ENCODE assay signal across 9 cellular contexts in genomic region chr2:30217644-30218361, GRCh38. TPM values are rescaled to one million over a fixed set of nuclear protein-coding genes. Genes with fewer than 3 reads are reported as not detected.
DNase-seq lines count a peak whose midpoint lies in the region; ATAC-seq and TF ChIP-seq lines count a peak whose summit lies in the region.
"Had no signal": no experiment of that assay in that cellular context is flagged by ENCODE, and none has a peak within 500 bp of the region (broad histone marks: within the 10 kb centered on the region; RNA-seq: fewer than 3 reads in every experiment).

No MANE protein-coding gene starts in this region.

- no peaks in the 10 kb centered on the region for H3K36me3 ChIP-seq in tibial artery

- peaks cover 43% of the 10 kb centered on the region for H3K4me1 Mint-ChIP-seq in activated CD4-positive, alpha-beta T cell treated with anti-CD3 and anti-CD28 coated beads for 36 hours

- H3K9me3 Mint-ChIP-seq in activated CD4-positive, alpha-beta T cell treated with anti-CD3 and anti-CD28 coated beads for 36 hours (ENCODE audit: low read depth): no peaks in the 10 kb centered on the region

- peaks cover 0 to 27% (median 16%) of the 10 kb centered on the region in 4 donors for H3K4me1 ChIP-seq in tibial artery

- no peak for DNase-seq in activated CD4-positive, alpha-beta T cell treated with anti-CD3 and anti-CD28 coated beads for 36 hours
- no peak for DNase-seq in activated CD4-positive, alpha-beta T cell treated with anti-CD3 and anti-CD28 coated beads, Interleukin-2, amount 50 U/mL, for 4 hours
- DNase-seq in NCI-H748 (lab: John Stamatoyannopoulos, UW; ENCODE audit: unreplicated experiment): peak; percentile 94
- DNase-seq in iPS-NIHi11 (ENCODE audit: low spot score): peak; percentile 33
- peak in 1 of 2 donors; percentile 89 for DNase-seq in tibial artery
- no peak for DNase-seq in RWPE1 (ENCODE audit: low spot score)
- DNase-seq: stimulated activated CD4-positive, alpha-beta T cell treated with anti-CD3 and anti-CD28 coated beads, Interleukin-2, amount 100 ng/mL, for 48 hours had no signal

- CTCF ChIA-PET in activated CD4-positive, alpha-beta T cell treated with anti-CD3 and anti-CD28 coated beads for 36 hours (lab: Charles Lee): interaction anchor here (0.7 to 3.0 kb wide), 4 partner anchors 9 to 53 kb away, joined by 3 to 11 read pairs (median 4); no protein-coding TSS in a partner anchor
- CTCF ChIA-PET in RWPE1 (lab: Yijun Ruan, JAX): interaction anchor here (0.5 kb wide), 1 partner anchor 33 kb away, joined by 4 read pairs; no protein-coding TSS in a partner anchor

- H3K4me3 Mint-ChIP-seq in activated CD4-positive, alpha-beta T cell treated with anti-CD3 and anti-CD28 coated beads for 36 hours: no peak overlapping the region

- intact Hi-C loops in activated CD4-positive, alpha-beta T cell treated with anti-CD3 and anti-CD28 coated beads for 36 hours (cut with DNase I, micrococcal nuclease): loop anchor here in 1 of 2 experiments (5.0 kb wide), 1 partner anchor 51 kb away; no protein-coding TSS in a partner anchor
- intact Hi-C loops in tibial artery (cut with DNase I; ENCODE audit: low total_unique reads): no loop called here

- H3K9me3 ChIP-seq in tibial artery: no peaks in the 10 kb centered on the region

- no peak overlapping the region for H3K4me3 ChIP-seq in tibial artery

- peaks cover 2% of the 10 kb centered on the region for H3K36me3 Mint-ChIP-seq in activated CD4-positive, alpha-beta T cell treated with anti-CD3 and anti-CD28 coated beads for 36 hours (ENCODE audit: low read depth)

- H3K27ac ChIP-seq in tibial artery: peak overlapping the region; percentile 60 to 65
- no peak overlapping the region for H3K27ac ChIP-seq in RWPE1

- POLR2A ChIA-PET in activated CD4-positive, alpha-beta T cell treated with anti-CD3 and anti-CD28 coated beads for 36 hours (lab: Charles Lee): interaction anchor here (1.0 to 2.0 kb wide), 2 partner anchors 9 to 78 kb away, joined by 3 to 9 read pairs; no protein-coding TSS in a partner anchor
- POLR2A ChIA-PET in RWPE1 (lab: Yijun Ruan, JAX; ENCODE audit: low non-redundant PET): no interaction called here

- no peak overlapping the region for H3K27ac Mint-ChIP-seq in activated CD4-positive, alpha-beta T cell treated with anti-CD3 and anti-CD28 coated beads for 36 hours

- H3K27me3 Mint-ChIP-seq in activated CD4-positive, alpha-beta T cell treated with anti-CD3 and anti-CD28 coated beads for 36 hours: no peaks in the 10 kb centered on the region

- H3K27me3 ChIP-seq in tibial artery: no peaks in the 10 kb centered on the region

- TF ChIP-seq CTCF in tibial artery (IDR thresholded peaks at IDR 0.05): no peak
- TF ChIP-seq CTCF in RWPE1 (conservative IDR thresholded peaks at IDR 0.05; ENCODE audit: low read depth): no peak

- peak; percentile 40 for ATAC-seq in activated CD4-positive, alpha-beta T cell treated with anti-CD3 and anti-CD28 coated beads for 36 hours
- ATAC-seq in HG02678 (IDR thresholded peaks at IDR 0.05; ENCODE audit: unreplicated experiment) (no peak), GM18861 (IDR thresholded peaks at IDR 0.05; ENCODE audit: unreplicated experiment) (no peak)

RNA-seq across cellular contexts. Expression of gene LBH, which starts 13.5 kb away (rescaled TPM):
- total RNA-seq in activated CD4-positive, alpha-beta T cell treated with anti-CD3 and anti-CD28 coated beads for 36 hours: 100 to 1,000 TPM in 1 of 2 experiments, 10 to 100 TPM in 1; 89.6 to 108 TPM

Comparison
In these comparisons a context has a peak if more than half of its experiments do, and no peak if none do; other contexts are left out.
1. DNase-seq: peak in NCI-H748 (single experiment) and iPS-NIHi11 (single experiment); none in activated CD4-positive, alpha-beta T cell treated with anti-CD3 and anti-CD28 coated beads for 36 hours (single experiment), activated CD4-positive, alpha-beta T cell treated with anti-CD3 and anti-CD28 coated beads, Interleukin-2, amount 50 U/mL, for 4 hours (0 of 2) and RWPE1 (single experiment).